8 cellular contexts compared by ENCODE assay signal in genomic region chr7:130009848-130010688, GRCh38. TPM values are rescaled to one million over a fixed set of nuclear protein-coding genes. Genes with fewer than 3 reads are reported as not detected.
A peak's percentile ranks its signal among the peaks of the same experiment; 100 is the strongest.
DNase-seq lines count a peak whose midpoint lies in the region; ATAC-seq and TF ChIP-seq lines count a peak whose summit lies in the region.

No MANE protein-coding gene starts in this region.

- POLR2A ChIA-PET in activated CD4-positive, alpha-beta T cell treated with anti-CD3 and anti-CD28 coated beads for 36 hours (lab: Charles Lee): interaction anchor here (0.6 to 1.1 kb wide), 3 partner anchors 59 to 372 kb away, joined by 3 to 13 read pairs (median 4); no protein-coding TSS in a partner anchor

- H3K27me3 Mint-ChIP-seq in activated CD4-positive, alpha-beta T cell treated with anti-CD3 and anti-CD28 coated beads for 36 hours: no peaks in the 10 kb centered on the region
- H3K27me3 Mint-ChIP-seq in endodermal cell (ENCODE audit: insufficient read depth): peaks cover 1% of the 10 kb centered on the region

- no peaks in the 10 kb centered on the region for H3K36me3 Mint-ChIP-seq in activated CD4-positive, alpha-beta T cell treated with anti-CD3 and anti-CD28 coated beads for 36 hours (ENCODE audit: low read depth)
- no peaks in the 10 kb centered on the region for H3K36me3 Mint-ChIP-seq in endodermal cell (ENCODE audit: low read depth)

- DNase-seq in activated CD4-positive, alpha-beta T cell treated with anti-CD3 and anti-CD28 coated beads for 36 hours: peak; percentile 49
- no peak for DNase-seq in activated CD4-positive, alpha-beta T cell treated with anti-CD3 and anti-CD28 coated beads, Interleukin-2, amount 50 U/mL, for 1 hour
- DNase-seq in RPMI7951 (ENCODE audit: low read depth) (peak; percentile 94), endodermal cell (peak; percentile 55), pulmonary artery endothelial cell (ENCODE audit: low read depth, low spot score) (peak; percentile 52), COR-L47 (lab: John Stamatoyannopoulos, UW) (no peak)
- no peak for DNase-seq in stimulated activated naive CD4-positive, alpha-beta T cell (lab: John Stamatoyannopoulos, UW)

- H3K9me3 Mint-ChIP-seq in activated CD4-positive, alpha-beta T cell treated with anti-CD3 and anti-CD28 coated beads for 36 hours (ENCODE audit: low read depth): no peaks in the 10 kb centered on the region
- no peaks in the 10 kb centered on the region for H3K9me3 Mint-ChIP-seq in endodermal cell

- H3K36me3 ChIP-seq in endodermal cell (ENCODE audit: control insufficient read depth, insufficient read depth, low read length): no peaks in the 10 kb centered on the region

- peaks cover 12% of the 10 kb centered on the region for H3K4me1 Mint-ChIP-seq in activated CD4-positive, alpha-beta T cell treated with anti-CD3 and anti-CD28 coated beads for 36 hours
- peaks cover 1% of the 10 kb centered on the region for H3K4me1 Mint-ChIP-seq in endodermal cell

- no peak overlapping the region for H3K4me3 ChIP-seq in endodermal cell (ENCODE audit: low read length)

- peaks cover 9% of the 10 kb centered on the region for H3K4me1 ChIP-seq in endodermal cell (ENCODE audit: control insufficient read depth, insufficient read depth, low read length)

- peak; percentile 76 for ATAC-seq in activated CD4-positive, alpha-beta T cell treated with anti-CD3 and anti-CD28 coated beads for 36 hours
- peak; percentile 35 for ATAC-seq in HG02678 (IDR thresholded peaks at IDR 0.05; ENCODE audit: unreplicated experiment)

- WGBS in endodermal cell (ENCODE audit: insufficient coverage in 1 of 2, insufficient read length in 1 of 2), 2 experiments: 92 to 93% methylated on average over 7 to 9 of the region's 9 CpGs

- H3K9me3 ChIP-seq in endodermal cell (ENCODE audit: control insufficient read depth, low read length): no peaks in the 10 kb centered on the region

- peak overlapping the region; percentile 88 for H3K27ac Mint-ChIP-seq in activated CD4-positive, alpha-beta T cell treated with anti-CD3 and anti-CD28 coated beads for 36 hours
- H3K27ac Mint-ChIP-seq in endodermal cell: peak overlapping the region; percentile 42

- H3K27ac ChIP-seq in endodermal cell (ENCODE audit: low read depth, low read length): no peak overlapping the region

- CTCF ChIA-PET in activated CD4-positive, alpha-beta T cell treated with anti-CD3 and anti-CD28 coated beads for 36 hours (lab: Charles Lee): interaction anchor here (0.6 to 5.1 kb wide), 20 partner anchors 9 to 730 kb away, joined by 3 to 42 read pairs (median 4); no protein-coding TSS in a partner anchor

- no peak overlapping the region for H3K4me3 Mint-ChIP-seq in activated CD4-positive, alpha-beta T cell treated with anti-CD3 and anti-CD28 coated beads for 36 hours
- H3K4me3 Mint-ChIP-seq in endodermal cell: no peak overlapping the region

- H3K9ac ChIP-seq in endodermal cell (ENCODE audit: extremely low read depth, low read length, poor library complexity, severe bottlenecking): peak overlapping the region; percentile 26

- TF ChIP-seq CTCF in endodermal cell (conservative IDR thresholded peaks at IDR 0.05): no peak

- intact Hi-C loops in activated CD4-positive, alpha-beta T cell treated with anti-CD3 and anti-CD28 coated beads for 36 hours (cut with DNase I, micrococcal nuclease): loop anchor here (1.0 to 10.0 kb wide), 10 partner anchors 57 to 667 kb away; partner anchors contain the start of genes NRF1 (in 1 of the 2) and UBE2H (in 1 of the 2)

- H3K27me3 ChIP-seq in endodermal cell (ENCODE audit: control insufficient read depth, insufficient read depth, low read length, poor library complexity, severe bottlenecking): no peaks in the 10 kb centered on the region

RNA-seq across cellular contexts. Expression of gene ZC3HC1, which starts 41.1 kb away (rescaled TPM):
- total RNA-seq in activated CD4-positive, alpha-beta T cell treated with anti-CD3 and anti-CD28 coated beads for 36 hours: 10 to 100 TPM; 21.6 to 25.3 TPM
- 34.7 and 38.0 TPM in 2 replicates for total RNA-seq in RPMI7951 (2014; rRNA removed; shearing (Covaris generic))
- total RNA-seq in endodermal cell (10 to 100 TPM; 28.0 to 28.2 TPM), pulmonary artery endothelial cell (18.9 and 25.2 TPM in 2 replicates)
- 29.4 TPM for polyA plus RNA-seq in endodermal cell (2013, experiment 1 of 2)
- polyA plus RNA-seq in endodermal cell (2013, experiment 2 of 2): 31.1 TPM

RNA-seq across cellular contexts. Expression of gene UBE2H, which starts 57.3 kb away (rescaled TPM):
- 10 to 100 TPM; 25.6 to 40.7 TPM for total RNA-seq in activated CD4-positive, alpha-beta T cell treated with anti-CD3 and anti-CD28 coated beads for 36 hours
- 40.9 and 41.1 TPM in 2 replicates for total RNA-seq in RPMI7951 (2014; rRNA removed; shearing (Covaris generic))
- 10 to 100 TPM; 74.5 to 74.7 TPM for total RNA-seq in endodermal cell
- 69.7 TPM for polyA plus RNA-seq in endodermal cell (2013, experiment 1 of 2)
- polyA plus RNA-seq in endodermal cell (2013, experiment 2 of 2): 65.7 TPM
- total RNA-seq in pulmonary artery endothelial cell: 83.2 and 91.1 TPM in 2 replicates

Comparison
In these comparisons a context has a peak if more than half of its experiments do, and no peak if none do; other contexts are left out.
1. DNase-seq: peak in activated CD4-positive, alpha-beta T cell treated with anti-CD3 and anti-CD28 coated beads for 36 hours (single experiment), RPMI7951 (single experiment), endodermal cell (single experiment) and pulmonary artery endothelial cell (single experiment); none in activated CD4-positive, alpha-beta T cell treated with anti-CD3 and anti-CD28 coated beads, Interleukin-2, amount 50 U/mL, for 1 hour (single experiment), COR-L47 (single experiment) and stimulated activated naive CD4-positive, alpha-beta T cell (0 of 6).